2 cellular contexts compared by ENCODE assay signal in the genomic region with DNA sequence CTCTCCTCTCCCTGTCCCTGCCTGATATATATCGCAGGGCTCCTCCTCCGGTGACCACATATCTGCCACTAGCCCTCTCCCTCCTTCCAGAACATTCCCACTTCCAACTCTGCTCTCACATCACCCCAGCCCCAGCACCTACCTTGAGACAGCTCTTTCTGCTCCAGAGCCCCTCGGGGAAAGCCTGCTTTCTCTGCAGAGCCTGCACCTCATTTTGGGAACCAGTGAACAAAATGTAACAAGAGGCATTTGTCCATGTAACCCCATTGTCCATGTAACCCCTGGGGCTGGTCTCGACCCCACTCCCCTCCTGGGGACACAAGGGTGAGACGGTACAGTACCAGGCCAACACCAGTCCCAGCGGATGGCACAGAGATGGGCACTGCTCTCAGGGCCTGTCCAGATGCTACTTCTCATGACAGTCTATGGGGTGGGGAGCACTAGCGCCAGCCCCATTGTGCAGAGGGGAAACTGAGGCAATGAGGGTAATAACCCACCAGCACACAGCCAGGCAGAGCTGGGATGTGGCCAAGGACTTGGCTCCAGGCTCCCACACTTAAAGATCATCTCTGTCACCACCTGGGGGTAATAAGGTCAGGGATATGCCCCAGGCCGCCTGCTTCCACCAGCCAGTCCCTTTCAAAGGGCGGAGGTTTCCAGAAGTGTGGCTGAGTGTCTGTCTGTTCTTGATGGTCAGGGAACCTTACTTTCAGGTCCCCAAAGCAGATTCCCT.
TF ChIP-seq lines count a peak whose summit lies in the region.

No MANE protein-coding gene starts in this region.

TF ChIP-seq in IMR-90, 13 proteins besides CTCF, POLR2A, EP300 and RAD21 (continued from another document):
- TF ChIP-seq MXI1 (IDR thresholded peaks at IDR 0.05; ENCODE audit: borderline replicate concordance, low read depth, low read length) (no peak), RFX5 (IDR thresholded peaks at IDR 0.05; ENCODE audit: low read depth, low read length) (no peak), SMC3 (IDR thresholded peaks at IDR 0.05; ENCODE audit: low read depth, low read length) (no peak), MAFK (IDR thresholded peaks at IDR 0.05; ENCODE audit: low read depth, low read length) (no peak), CEBPB (IDR thresholded peaks at IDR 0.05; ENCODE audit: low read depth, low read length) (no peak)
- TF ChIP-seq, protein P1, sequence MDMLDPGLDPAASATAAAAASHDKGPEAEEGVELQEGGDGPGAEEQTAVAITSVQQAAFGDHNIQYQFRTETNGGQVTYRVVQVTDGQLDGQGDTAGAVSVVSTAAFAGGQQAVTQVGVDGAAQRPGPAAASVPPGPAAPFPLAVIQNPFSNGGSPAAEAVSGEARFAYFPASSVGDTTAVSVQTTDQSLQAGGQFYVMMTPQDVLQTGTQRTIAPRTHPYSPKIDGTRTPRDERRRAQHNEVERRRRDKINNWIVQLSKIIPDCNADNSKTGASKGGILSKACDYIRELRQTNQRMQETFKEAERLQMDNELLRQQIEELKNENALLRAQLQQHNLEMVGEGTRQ (IDR thresholded peaks at IDR 0.05; ENCODE audit: low read depth, low read length), result no peak
- TF ChIP-seq, protein P2, sequence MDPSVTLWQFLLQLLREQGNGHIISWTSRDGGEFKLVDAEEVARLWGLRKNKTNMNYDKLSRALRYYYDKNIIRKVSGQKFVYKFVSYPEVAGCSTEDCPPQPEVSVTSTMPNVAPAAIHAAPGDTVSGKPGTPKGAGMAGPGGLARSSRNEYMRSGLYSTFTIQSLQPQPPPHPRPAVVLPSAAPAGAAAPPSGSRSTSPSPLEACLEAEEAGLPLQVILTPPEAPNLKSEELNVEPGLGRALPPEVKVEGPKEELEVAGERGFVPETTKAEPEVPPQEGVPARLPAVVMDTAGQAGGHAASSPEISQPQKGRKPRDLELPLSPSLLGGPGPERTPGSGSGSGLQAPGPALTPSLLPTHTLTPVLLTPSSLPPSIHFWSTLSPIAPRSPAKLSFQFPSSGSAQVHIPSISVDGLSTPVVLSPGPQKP (IDR thresholded peaks at IDR 0.05; ENCODE audit: borderline replicate concordance, low read depth, low read length), result no peak

TF ChIP-seq in HEK293T, 16 proteins besides CTCF, POLR2A, EP300 and RAD21 (continued from another document):
- TF ChIP-seq, protein P3, sequence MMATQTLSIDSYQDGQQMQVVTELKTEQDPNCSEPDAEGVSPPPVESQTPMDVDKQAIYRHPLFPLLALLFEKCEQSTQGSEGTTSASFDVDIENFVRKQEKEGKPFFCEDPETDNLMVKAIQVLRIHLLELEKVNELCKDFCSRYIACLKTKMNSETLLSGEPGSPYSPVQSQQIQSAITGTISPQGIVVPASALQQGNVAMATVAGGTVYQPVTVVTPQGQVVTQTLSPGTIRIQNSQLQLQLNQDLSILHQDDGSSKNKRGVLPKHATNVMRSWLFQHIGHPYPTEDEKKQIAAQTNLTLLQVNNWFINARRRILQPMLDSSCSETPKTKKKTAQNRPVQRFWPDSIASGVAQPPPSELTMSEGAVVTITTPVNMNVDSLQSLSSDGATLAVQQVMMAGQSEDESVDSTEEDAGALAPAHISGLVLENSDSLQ (IDR thresholded peaks at IDR 0.05), result no peak
- TF ChIP-seq ELF4 (IDR thresholded peaks at IDR 0.05), result no peak
- TF ChIP-seq SP1 (IDR thresholded peaks at IDR 0.05), result no peak
- no peak for TF ChIP-seq FOXM1 (IDR thresholded peaks at IDR 0.05; ENCODE audit: borderline replicate concordance)
- TF ChIP-seq FOXA1 (IDR thresholded peaks at IDR 0.05), result no peak
- no peak for TF ChIP-seq CTBP1 (IDR thresholded peaks at IDR 0.05; ENCODE audit: borderline replicate concordance)
- no peak for TF ChIP-seq LEF1 (IDR thresholded peaks at IDR 0.05; ENCODE audit: borderline replicate concordance)
- no peak for TF ChIP-seq NFRKB (IDR thresholded peaks at IDR 0.05)
- TF ChIP-seq ARNT (IDR thresholded peaks at IDR 0.05), result no peak
- no peak for TF ChIP-seq BHLHE40 (IDR thresholded peaks at IDR 0.05; ENCODE audit: borderline replicate concordance)
- no peak; the same call in 1 of the 2 replicates for TF ChIP-seq L3MBTL2 (conservative IDR thresholded peaks at IDR 0.05)
- TF ChIP-seq HDGF (IDR thresholded peaks at IDR 0.05; ENCODE audit: borderline replicate concordance), result no peak
- no peak for TF ChIP-seq FOXK2 (IDR thresholded peaks at IDR 0.05)
